ENCODE assay signal across 10 cellular contexts in the genomic region with DNA sequence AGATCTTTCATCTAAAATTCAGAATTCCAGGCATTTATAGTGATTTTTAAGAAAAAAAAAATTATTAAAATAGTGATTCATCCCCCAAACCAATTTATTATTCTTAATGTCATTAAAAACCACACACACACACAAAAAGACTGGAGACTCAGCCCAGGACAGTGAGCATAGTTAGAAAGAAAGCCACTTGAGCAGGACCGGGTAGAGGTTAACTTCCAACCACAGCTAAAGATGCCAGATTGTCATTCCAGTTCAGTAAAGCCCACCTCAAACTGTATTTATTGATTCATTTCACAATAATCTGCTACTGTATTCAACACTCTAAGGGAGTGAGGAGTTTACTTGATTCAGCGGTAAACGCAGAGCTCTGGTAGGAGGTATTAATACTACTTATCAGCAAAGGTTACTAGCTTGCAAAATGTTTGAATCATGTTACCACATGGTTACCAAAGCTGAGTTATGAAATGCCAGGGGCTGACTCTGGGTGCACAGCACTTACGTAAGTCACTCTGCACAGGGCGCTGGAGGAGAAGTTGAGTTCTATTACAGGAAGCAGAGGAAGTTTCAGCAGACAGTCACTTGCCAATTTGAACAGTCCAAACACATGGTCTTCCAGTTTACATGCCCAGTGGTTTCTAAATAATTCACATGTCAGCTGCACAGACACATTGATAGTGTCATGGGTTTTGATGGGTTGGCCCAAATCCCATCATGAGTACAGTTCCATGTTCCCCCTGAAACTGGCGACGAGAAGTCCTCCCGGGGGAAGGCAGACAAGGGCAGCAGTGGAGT.
A peak's percentile ranks its signal among the peaks of the same experiment; 100 is the strongest.
DNase-seq lines count a peak whose midpoint lies in the region; ATAC-seq and TF ChIP-seq lines count a peak whose summit lies in the region.
"Had no signal": no experiment of that assay in that cellular context is flagged by ENCODE, and none has a peak within 500 bp of the region (broad histone marks: within the 10 kb centered on the region; RNA-seq: fewer than 3 reads in every experiment).

No MANE protein-coding gene starts in this region.

- CTCF ChIA-PET in AG04449 (lab: Yijun Ruan, JAX) = no interaction called here

- peaks cover 39% of the 10 kb centered on the region for H3K4me1 Mint-ChIP-seq in dendritic cell treated with granulocyte-macrophage colony-stimulating factor and Interleukin-4, amounts not matched to agents 40 ng/mL and 50 ng/mL, for 4 days (ENCODE audit: low read depth)

- intact Hi-C loops in dendritic cell treated with granulocyte-macrophage colony-stimulating factor and Interleukin-4, amounts not matched to agents 40 ng/mL and 50 ng/mL, for 4 days (cut with micrococcal nuclease) = no loop called here

- in situ Hi-C loops in KBM-7 (cut with MboI; ENCODE audit: low pct_unique_long_range_greater_than_20kb, low sequenced_read_pairs) = no loop called here

- no peak for ATAC-seq in GM21723 (IDR thresholded peaks at IDR 0.05; ENCODE audit: unreplicated experiment)

- no peaks in the 10 kb centered on the region for H3K27me3 Mint-ChIP-seq in dendritic cell treated with granulocyte-macrophage colony-stimulating factor and Interleukin-4, amounts not matched to agents 40 ng/mL and 50 ng/mL, for 4 days

- H3K27ac Mint-ChIP-seq in dendritic cell treated with granulocyte-macrophage colony-stimulating factor and Interleukin-4, amounts not matched to agents 40 ng/mL and 50 ng/mL, for 4 days = peak overlapping the region; percentile 84

- H3K9me3 Mint-ChIP-seq in dendritic cell treated with granulocyte-macrophage colony-stimulating factor and Interleukin-4, amounts not matched to agents 40 ng/mL and 50 ng/mL, for 4 days = peaks cover 10% of the 10 kb centered on the region

- no peak for TF ChIP-seq CTCF in AG04449 (IDR thresholded peaks at IDR 0.05; ENCODE audit: insufficient read depth, low read length, missing control alignments)
- no peak for TF ChIP-seq CTCF in GM20000 (IDR thresholded peaks at IDR 0.05; ENCODE audit: extremely low read depth, missing control alignments)

- H3K36me3 Mint-ChIP-seq in dendritic cell treated with granulocyte-macrophage colony-stimulating factor and Interleukin-4, amounts not matched to agents 40 ng/mL and 50 ng/mL, for 4 days (ENCODE audit: low read depth) = no peaks in the 10 kb centered on the region

- H3K4me3 ChIP-seq in AG04449 (ENCODE audit: low read depth, low read length) = no peak overlapping the region

- POLR2A ChIA-PET in AG04449 (lab: Yijun Ruan, JAX) = no interaction called here

- H3K4me3 Mint-ChIP-seq in dendritic cell treated with granulocyte-macrophage colony-stimulating factor and Interleukin-4, amounts not matched to agents 40 ng/mL and 50 ng/mL, for 4 days = peak overlapping the region; percentile 39

- peak; percentile 47 for DNase-seq in AG04449 (ENCODE audit: low read depth, low spot score)
- peak; percentile 78 for DNase-seq in KBM-7
- DNase-seq in medulla oblongata (ENCODE audit: extremely low spot score) = peak; percentile 86
- no peak for DNase-seq in GM20000 (ENCODE audit: low spot score)
- no peak for DNase-seq in glomerular visceral epithelial cell (ENCODE audit: extremely low spot score)
- no peak for DNase-seq in DMS79 treated with DMSO at 0.1 percent for 48 hours (lab: John Stamatoyannopoulos, UW)
- DNase-seq: activated gamma-delta T cell treated with Interleukin-2 at 50 U/mL for 16 hours, DND-41 had no signal

Comparison
In these comparisons a context has a peak if more than half of its experiments do, and no peak if none do; other contexts are left out.
1. DNase-seq: peak in AG04449 (single experiment), KBM-7 (single experiment) and medulla oblongata (single experiment); none in GM20000 (single experiment), glomerular visceral epithelial cell (single experiment) and DMS79 treated with DMSO at 0.1 percent for 48 hours (single experiment).